15 cellular contexts compared by ENCODE assay signal in the genomic region with DNA sequence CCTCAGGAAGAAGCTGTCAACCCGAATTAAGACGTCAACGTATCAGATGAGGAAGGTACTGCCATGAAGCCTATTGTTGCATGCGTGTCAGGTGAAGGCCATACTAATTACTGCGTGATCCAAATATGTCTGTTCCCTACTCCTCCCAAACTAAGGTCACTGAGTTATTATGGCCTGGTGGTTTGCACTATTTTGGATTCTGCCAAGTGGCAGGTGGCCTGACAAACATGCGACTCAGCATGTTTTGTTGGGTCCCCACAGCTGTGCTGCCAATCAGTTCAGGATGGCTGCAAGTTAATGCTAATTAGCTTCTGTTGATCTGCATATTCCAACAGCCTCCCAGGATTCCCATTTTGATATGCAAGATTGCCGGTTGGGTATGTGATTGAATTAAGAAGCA.
DNase-seq lines count a peak whose midpoint lies in the region; ATAC-seq and TF ChIP-seq lines count a peak whose summit lies in the region.
"Had no signal": no experiment of that assay in that cellular context is flagged by ENCODE, and none has a peak within 500 bp of the region (broad histone marks: within the 10 kb centered on the region; RNA-seq: fewer than 3 reads in every experiment).

No MANE protein-coding gene starts in this region.

- no peaks in the 10 kb centered on the region for H3K9me3 ChIP-seq in Loucy (ENCODE audit: insufficient read depth, low read depth, low read length)
- H3K9me3 ChIP-seq in SK-N-SH, result no peaks in the 10 kb centered on the region
- H3K9me3 ChIP-seq: Caco-2 had no signal

- CTCF ChIA-PET in SK-N-SH (lab: Yijun Ruan, JAX), result no interaction called here

- 63% methylated on average over 7 of the region's 7 CpGs for WGBS in SK-N-SH (ENCODE audit: low lambda C conversion rate)

- H4K20me1 ChIP-seq in Loucy (ENCODE audit: insufficient read depth, low read length, poor library complexity, severe bottlenecking) (no peaks in the 10 kb centered on the region), SK-N-SH (ENCODE audit: insufficient read depth) (no peaks in the 10 kb centered on the region)

- TF ChIP-seq EP300 in SK-N-SH (IDR thresholded peaks at IDR 0.05; ENCODE audit: borderline replicate concordance in 1 of 2, low read depth in 1 of 2, low read length in 1 of 2), result no peak

- ATAC-seq in left ventricle myocardium superior, result no peak

- no peak overlapping the region for H3K4me3 ChIP-seq in Loucy (ENCODE audit: low read length, poor library complexity, severe bottlenecking)
- no peak overlapping the region for H3K4me3 ChIP-seq in SK-N-SH (ENCODE audit: low read depth in 2 of 2, low read length in 1 of 2)

- H3K4me1 ChIP-seq in Loucy (ENCODE audit: insufficient read depth, low read length, poor library complexity, severe bottlenecking), result peaks cover 4% of the 10 kb centered on the region
- no peaks in the 10 kb centered on the region for H3K4me1 ChIP-seq in SK-N-SH (ENCODE audit: control insufficient read depth in 1 of 2, insufficient read depth in 2 of 2, low read depth in 1 of 2, low read length in 1 of 2)
- H3K4me1 ChIP-seq: Caco-2 had no signal

- H3K4me2 ChIP-seq in Loucy (ENCODE audit: low read depth, low read length, poor library complexity, severe bottlenecking) (no peak overlapping the region), SK-N-SH (no peak overlapping the region)

- no peaks in the 10 kb centered on the region for H3F3A ChIP-seq in Loucy (ENCODE audit: low read depth)
- H3F3A ChIP-seq in SK-N-SH (replicated peaks; ENCODE audit: insufficient read depth), result no peaks in the 10 kb centered on the region

- H3K9ac ChIP-seq in Loucy (ENCODE audit: low read depth, low read length, poor library complexity, severe bottlenecking) (no peak overlapping the region), SK-N-SH (no peak overlapping the region)

- TF ChIP-seq RAD21 in SK-N-SH (IDR thresholded peaks at IDR 0.05; ENCODE audit: low read length), result no peak

- H3K79me2 ChIP-seq in Loucy (ENCODE audit: insufficient read depth, low read length) (no peaks in the 10 kb centered on the region), SK-N-SH (ENCODE audit: insufficient read depth) (no peaks in the 10 kb centered on the region)

- H2AFZ ChIP-seq in Loucy (ENCODE audit: low read length) (0 out of 2 replicates have a peak overlapping the region, but pooled peaks have one; percentile 3), SK-N-SH (ENCODE audit: low read depth) (no peak overlapping the region)

- DNase-seq in DMS 273 (lab: John Stamatoyannopoulos, UW; ENCODE audit: unreplicated experiment), result peak; percentile 93
- peak; percentile 92 for DNase-seq in NCI-H69 (lab: John Stamatoyannopoulos, UW)
- DNase-seq in myocyte (ENCODE audit: low read depth), result peak; percentile 96
- DNase-seq in SK-N-SH, result no peak
- DNase-seq in left ventricle myocardium superior, result no peak
- DNase-seq in NCI-H2029 (lab: John Stamatoyannopoulos, UW), result no peak
- DNase-seq: ACHN, AML-193, Caco-2, DMS53, H9, NCI-H1417 treated with DMSO at 0.1 percent for 48 hours, NCI-H2081 had no signal

- TF ChIP-seq CTCF in Loucy (conservative IDR thresholded peaks at IDR 0.05; ENCODE audit: low read length), result no peak
- TF ChIP-seq CTCF in SK-N-SH (IDR thresholded peaks at IDR 0.05), result no peak

- H3K27me3 ChIP-seq in Loucy (ENCODE audit: insufficient read depth, low read length, poor library complexity, severe bottlenecking) (no peaks in the 10 kb centered on the region), SK-N-SH (ENCODE audit: insufficient read depth) (no peaks in the 10 kb centered on the region)

- no peak overlapping the region for H3K27ac ChIP-seq in SK-N-SH (ENCODE audit: low read depth in 2 of 2, low read length in 1 of 2)
- H3K27ac ChIP-seq: RWPE1 had no signal

- POLR2A ChIA-PET in SK-N-SH (lab: Yijun Ruan, JAX), result no interaction called here

- H3K36me3 ChIP-seq in Loucy (ENCODE audit: insufficient read depth, low read length) (no peaks in the 10 kb centered on the region; the same call in 1 of the 2 replicates), SK-N-SH (replicated peaks in 1 of 2; ENCODE audit: control insufficient read depth in 1 of 2, insufficient read depth in 2 of 2, low read length in 1 of 2) (no peaks in the 10 kb centered on the region)

- 0 out of 2 replicates have a peak, but pooled peaks cover 6% of the 10 kb centered on the region for H3K9me2 ChIP-seq in Loucy (replicated peaks; ENCODE audit: low read depth, low read length)
- no peaks in the 10 kb centered on the region for H3K9me2 ChIP-seq in SK-N-SH

- intact Hi-C loops in left ventricle myocardium superior (cut with micrococcal nuclease), result no loop called here

TF ChIP-seq in SK-N-SH, 30 proteins besides CTCF, POLR2A, EP300 and RAD21:
- no peak for TF ChIP-seq MXI1 (IDR thresholded peaks at IDR 0.05; ENCODE audit: low read depth, low read length)
- no peak for TF ChIP-seq SMC3 (IDR thresholded peaks at IDR 0.05; ENCODE audit: low read depth, low read length)
- no peak for TF ChIP-seq POLR2AphosphoS5 (IDR thresholded peaks at IDR 0.05; ENCODE audit: low read depth, low read length)
- TF ChIP-seq RXRA (IDR thresholded peaks at IDR 0.05; ENCODE audit: borderline replicate concordance, low read depth), result no peak
- TF ChIP-seq, protein P1, sequence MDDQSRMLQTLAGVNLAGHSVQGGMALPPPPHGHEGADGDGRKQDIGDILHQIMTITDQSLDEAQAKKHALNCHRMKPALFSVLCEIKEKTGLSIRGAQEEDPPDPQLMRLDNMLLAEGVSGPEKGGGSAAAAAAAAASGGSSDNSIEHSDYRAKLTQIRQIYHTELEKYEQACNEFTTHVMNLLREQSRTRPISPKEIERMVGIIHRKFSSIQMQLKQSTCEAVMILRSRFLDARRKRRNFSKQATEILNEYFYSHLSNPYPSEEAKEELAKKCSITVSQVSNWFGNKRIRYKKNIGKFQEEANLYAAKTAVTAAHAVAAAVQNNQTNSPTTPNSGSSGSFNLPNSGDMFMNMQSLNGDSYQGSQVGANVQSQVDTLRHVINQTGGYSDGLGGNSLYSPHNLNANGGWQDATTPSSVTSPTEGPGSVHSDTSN (IDR thresholded peaks at IDR 0.05), result no peak
- TF ChIP-seq GATA2 (CRISPR knock-in tag; IDR thresholded peaks at IDR 0.05), result no peak
- TF ChIP-seq IRF3 (IDR thresholded peaks at IDR 0.05; ENCODE audit: low read depth, low read length), result no peak
- TF ChIP-seq, protein P2, sequence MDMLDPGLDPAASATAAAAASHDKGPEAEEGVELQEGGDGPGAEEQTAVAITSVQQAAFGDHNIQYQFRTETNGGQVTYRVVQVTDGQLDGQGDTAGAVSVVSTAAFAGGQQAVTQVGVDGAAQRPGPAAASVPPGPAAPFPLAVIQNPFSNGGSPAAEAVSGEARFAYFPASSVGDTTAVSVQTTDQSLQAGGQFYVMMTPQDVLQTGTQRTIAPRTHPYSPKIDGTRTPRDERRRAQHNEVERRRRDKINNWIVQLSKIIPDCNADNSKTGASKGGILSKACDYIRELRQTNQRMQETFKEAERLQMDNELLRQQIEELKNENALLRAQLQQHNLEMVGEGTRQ (IDR thresholded peaks at IDR 0.05; ENCODE audit: borderline replicate concordance, low read depth, low read length), result no peak
- TF ChIP-seq CHD2 (IDR thresholded peaks at IDR 0.05; ENCODE audit: low read length, partially characterized antibody), result no peak
- no peak for TF ChIP-seq TAF1 (IDR thresholded peaks at IDR 0.05; ENCODE audit: borderline replicate concordance, low read depth, low read length)
- TF ChIP-seq EZH2phosphoT487 (IDR thresholded peaks at IDR 0.05; ENCODE audit: borderline replicate concordance, low read depth), result no peak
- no peak for TF ChIP-seq NRF1 (IDR thresholded peaks at IDR 0.05; ENCODE audit: low read depth, low read length)
- TF ChIP-seq ELF1 (IDR thresholded peaks at IDR 0.05), result no peak
- no peak for TF ChIP-seq USF1 (IDR thresholded peaks at IDR 0.05; ENCODE audit: borderline replicate concordance, low read depth)
- no peak for TF ChIP-seq FOXJ3 (CRISPR knock-in tag; IDR thresholded peaks at IDR 0.05)
- no peak for TF ChIP-seq NFIC (IDR thresholded peaks at IDR 0.05; ENCODE audit: borderline replicate concordance)

Comparison
In these comparisons a context has a peak if more than half of its experiments do, and no peak if none do; other contexts are left out.
1. DNase-seq: peak in DMS 273 (single experiment), NCI-H69 (single experiment) and myocyte (single experiment); none in SK-N-SH (single experiment), left ventricle myocardium superior (single experiment) and NCI-H2029 (single experiment).